19 cellular contexts compared by ENCODE assay signal in the genomic region with DNA sequence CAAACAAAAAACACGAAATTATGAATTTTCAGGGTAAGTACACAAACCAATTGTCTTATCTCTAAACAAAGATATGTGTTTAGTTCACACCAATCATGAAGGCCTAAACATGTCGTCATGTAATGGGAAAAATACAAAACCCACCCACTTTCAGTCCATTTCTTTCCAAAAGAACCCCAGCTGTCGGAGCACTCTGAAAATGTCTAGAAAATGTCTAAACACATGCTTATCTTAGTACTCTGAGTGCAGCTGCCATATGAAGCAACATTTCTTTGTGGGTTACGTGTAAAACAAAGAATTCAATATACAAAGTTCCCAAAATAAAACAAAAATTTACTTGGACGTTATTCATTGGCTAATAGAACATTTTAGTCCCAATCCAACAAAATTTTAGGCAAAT. TPM values are rescaled to one million over a fixed set of nuclear protein-coding genes. Genes with fewer than 3 reads are reported as not detected.
A peak's percentile ranks its signal among the peaks of the same experiment; 100 is the strongest.
DNase-seq lines count a peak whose midpoint lies in the region; ATAC-seq and TF ChIP-seq lines count a peak whose summit lies in the region.
"Had no signal": no experiment of that assay in that cellular context is flagged by ENCODE, and none has a peak within 500 bp of the region (broad histone marks: within the 10 kb centered on the region; RNA-seq: fewer than 3 reads in every experiment).

No MANE protein-coding gene starts in this region.

- no peak for TF ChIP-seq CTCF in ascending aorta (IDR thresholded peaks at IDR 0.05)

- H3K27ac ChIP-seq in ascending aorta (peak overlapping the region; percentile 5 to 16), right cardiac atrium (ENCODE audit: low read length) (no peak overlapping the region)
- H3K27ac ChIP-seq: GM23248 had no signal

- H3K27ac Mint-ChIP-seq in activated naive CD4-positive, alpha-beta T cell treated with anti-CD3 and anti-CD28 coated beads for 36 hours: peak overlapping the region; percentile 78
- peak overlapping the region in 1 of 2 donors; percentile 5 for H3K27ac Mint-ChIP-seq in activated naive CD4-positive, alpha-beta T cell treated with anti-CD3 and anti-CD28 coated beads, Interleukin-2, amount 50 U/mL, for 72 hours
- peak overlapping the region; percentile 23 for H3K27ac Mint-ChIP-seq in stimulated activated effector memory CD8-positive, alpha-beta T cell treated with anti-CD3 and anti-CD28 coated beads, Interleukin-12 subunit alpha, Interleukin-12 subunit beta, amount 100 ng/mL, for 72 hours

- H3K36me3 ChIP-seq in ascending aorta: peaks cover 10 to 19% of the 10 kb centered on the region in 2 donors

- H3K9me3 Mint-ChIP-seq in activated naive CD4-positive, alpha-beta T cell treated with anti-CD3 and anti-CD28 coated beads for 36 hours: no peaks in the 10 kb centered on the region
- H3K9me3 Mint-ChIP-seq in activated naive CD4-positive, alpha-beta T cell treated with anti-CD3 and anti-CD28 coated beads, Interleukin-2, amount 50 U/mL, for 72 hours: no peaks in the 10 kb centered on the region
- H3K9me3 Mint-ChIP-seq in stimulated activated effector memory CD8-positive, alpha-beta T cell treated with anti-CD3 and anti-CD28 coated beads, Interleukin-12 subunit alpha, Interleukin-12 subunit beta, amount 100 ng/mL, for 72 hours: no peaks in the 10 kb centered on the region
- H3K9me3 Mint-ChIP-seq: CD4-positive, alpha-beta memory T cell had no signal

- H3K4me3 Mint-ChIP-seq in activated naive CD4-positive, alpha-beta T cell treated with anti-CD3 and anti-CD28 coated beads for 36 hours: no peak overlapping the region
- H3K4me3 Mint-ChIP-seq in stimulated activated effector memory CD8-positive, alpha-beta T cell treated with anti-CD3 and anti-CD28 coated beads, Interleukin-12 subunit alpha, Interleukin-12 subunit beta, amount 100 ng/mL, for 72 hours: no peak overlapping the region
- H3K4me3 Mint-ChIP-seq: CD4-positive, alpha-beta memory T cell had no signal

- CTCF ChIA-PET in activated naive CD4-positive, alpha-beta T cell treated with anti-CD3 and anti-CD28 coated beads for 36 hours (lab: Charles Lee): no interaction called here

- intact Hi-C loops in activated naive CD4-positive, alpha-beta T cell treated with anti-CD3 and anti-CD28 coated beads for 36 hours (cut with micrococcal nuclease): no loop called here
- intact Hi-C loops in ascending aorta (cut with DNase I) (no loop called here), right cardiac atrium (cut with DNase I) (no loop called here)

- no peak for ATAC-seq in activated naive CD4-positive, alpha-beta T cell treated with anti-CD3 and anti-CD28 coated beads, Interleukin-2, amount 50 U/mL, for 72 hours
- ATAC-seq in right cardiac atrium (peak; percentile 62 to 78), HG03521 (IDR thresholded peaks at IDR 0.05; ENCODE audit: unreplicated experiment) (no peak)
- no peak for ATAC-seq in stimulated activated effector memory CD8-positive, alpha-beta T cell treated with anti-CD3 and anti-CD28 coated beads, Interleukin-12 subunit alpha, Interleukin-12 subunit beta, amount 100 ng/mL, for 72 hours

- H3K27me3 Mint-ChIP-seq in activated naive CD4-positive, alpha-beta T cell treated with anti-CD3 and anti-CD28 coated beads for 36 hours (ENCODE audit: low read depth): no peaks in the 10 kb centered on the region
- H3K27me3 Mint-ChIP-seq: CD4-positive, alpha-beta memory T cell had no signal

- WGBS in right cardiac atrium: 63% methylated on average over 5 of the region's 5 CpGs

- H3K4me1 ChIP-seq in ascending aorta (peaks cover 0 to 2% of the 10 kb centered on the region in 2 donors), right cardiac atrium (ENCODE audit: control insufficient read depth, insufficient read depth, low read length) (no peaks in the 10 kb centered on the region)

- no peak for DNase-seq in activated naive CD4-positive, alpha-beta T cell treated with anti-CD3 and anti-CD28 coated beads for 36 hours
- DNase-seq in activated naive CD4-positive, alpha-beta T cell treated with anti-CD3 and anti-CD28 coated beads, Interleukin-2, amount 50 U/mL, for 72 hours (ENCODE audit: low spot score in 2 of 2): no peak
- DNase-seq in ascending aorta (ENCODE audit: low spot score in 2 of 2) (no peak), right cardiac atrium (no peak), LoVo (ENCODE audit: low spot score) (no peak), HuH-7.5 (ENCODE audit: low spot score) (no peak)
- no peak for DNase-seq in stimulated activated effector memory CD8-positive, alpha-beta T cell treated with anti-CD3 and anti-CD28 coated beads, Interleukin-12 subunit alpha, Interleukin-12 subunit beta, amount 100 ng/mL, for 72 hours (ENCODE audit: low spot score in 2 of 2)
- DNase-seq: AML-193; CD4-positive, alpha-beta memory T cell; DMS79 treated with DMSO at 0.1 percent for 48 hours; GM23248; KG1; MG63; NCI-H1092 treated with DMSO at 0.1 percent for 48 hours; NCI-H1694; NCI-H69; NK-92 treated with Interleukin-12 subunit alpha and Interleukin-12 subunit beta, amount 100 ng/mL, for 24 hours; OCI-M1 had no signal

- H3K27me3 ChIP-seq in ascending aorta: no peaks in the 10 kb centered on the region
- no peaks in the 10 kb centered on the region for H3K27me3 ChIP-seq in right cardiac atrium (ENCODE audit: control insufficient read depth, insufficient read depth)
- H3K27me3 ChIP-seq: MG63 had no signal

- peaks cover 20% of the 10 kb centered on the region for H3K4me1 Mint-ChIP-seq in activated naive CD4-positive, alpha-beta T cell treated with anti-CD3 and anti-CD28 coated beads for 36 hours (ENCODE audit: low read depth)
- peaks cover 4% of the 10 kb centered on the region for H3K4me1 Mint-ChIP-seq in stimulated activated effector memory CD8-positive, alpha-beta T cell treated with anti-CD3 and anti-CD28 coated beads, Interleukin-12 subunit alpha, Interleukin-12 subunit beta, amount 100 ng/mL, for 72 hours

- H3K4me3 ChIP-seq in ascending aorta: no peak overlapping the region
- H3K4me3 ChIP-seq in right cardiac atrium (ENCODE audit: low read length): no peak overlapping the region
- H3K4me3 ChIP-seq: GM23248, MG63 had no signal

- H3K36me3 Mint-ChIP-seq in activated naive CD4-positive, alpha-beta T cell treated with anti-CD3 and anti-CD28 coated beads for 36 hours (ENCODE audit: low read depth): peaks cover 24% of the 10 kb centered on the region
- H3K36me3 Mint-ChIP-seq in activated naive CD4-positive, alpha-beta T cell treated with anti-CD3 and anti-CD28 coated beads, Interleukin-2, amount 50 U/mL, for 72 hours: peaks cover 0 to 28% of the 10 kb centered on the region in 2 donors
- peaks cover 70% of the 10 kb centered on the region for H3K36me3 Mint-ChIP-seq in stimulated activated effector memory CD8-positive, alpha-beta T cell treated with anti-CD3 and anti-CD28 coated beads, Interleukin-12 subunit alpha, Interleukin-12 subunit beta, amount 100 ng/mL, for 72 hours

- H3K9me3 ChIP-seq in ascending aorta: no peaks in the 10 kb centered on the region
- H3K9me3 ChIP-seq in right cardiac atrium (ENCODE audit: control insufficient read depth, low read length): no peaks in the 10 kb centered on the region
- H3K9me3 ChIP-seq: MG63 had no signal

RNA-seq across cellular contexts. Expression of gene SERBP1, which starts 22.7 kb away (rescaled TPM):
- 100 to 1,000 TPM; 527 to 537 TPM for total RNA-seq in activated naive CD4-positive, alpha-beta T cell treated with anti-CD3 and anti-CD28 coated beads for 36 hours
- total RNA-seq in activated naive CD4-positive, alpha-beta T cell treated with anti-CD3 and anti-CD28 coated beads, Interleukin-2, amount 50 U/mL, for 72 hours: 100 to 1,000 TPM; 354 to 447 TPM
- total RNA-seq in ascending aorta (125 TPM), right cardiac atrium (100 to 1,000 TPM; 108 to 122 (median 114) TPM)
- 77.0 TPM for polyA plus RNA-seq in right cardiac atrium

Comparison
In these comparisons a context has a peak if more than half of its experiments do, and no peak if none do; other contexts are left out.
1. ATAC-seq: peak in right cardiac atrium (2 of 2); none in activated naive CD4-positive, alpha-beta T cell treated with anti-CD3 and anti-CD28 coated beads, Interleukin-2, amount 50 U/mL, for 72 hours (0 of 2), stimulated activated effector memory CD8-positive, alpha-beta T cell treated with anti-CD3 and anti-CD28 coated beads, Interleukin-12 subunit alpha, Interleukin-12 subunit beta, amount 100 ng/mL, for 72 hours (single experiment) and HG03521 (single experiment).